ENCODE assay signal across 2 cellular contexts in genomic region chr1:164092603-164093353, GRCh38.
TF ChIP-seq lines count a peak whose summit lies in the region.

No MANE protein-coding gene starts in this region.

TF ChIP-seq in SK-N-SH, 30 proteins besides CTCF, POLR2A, EP300 and RAD21 (continued from another document):
- TF ChIP-seq SMC3 (IDR thresholded peaks at IDR 0.05; ENCODE audit: low read depth, low read length) (no peak), MAX (IDR thresholded peaks at IDR 0.05; ENCODE audit: low read depth) (no peak), ELF1 (IDR thresholded peaks at IDR 0.05) (no peak), TCF12 (IDR thresholded peaks at IDR 0.05) (no peak), PBX3 (IDR thresholded peaks at IDR 0.05) (no peak), TAF1 (IDR thresholded peaks at IDR 0.05; ENCODE audit: borderline replicate concordance, low read depth, low read length) (no peak), MXI1 (IDR thresholded peaks at IDR 0.05; ENCODE audit: low read depth, low read length) (no peak), GATA2 (CRISPR knock-in tag; IDR thresholded peaks at IDR 0.05) (no peak), EZH2phosphoT487 (IDR thresholded peaks at IDR 0.05; ENCODE audit: borderline replicate concordance, low read depth) (no peak), FOXJ3 (CRISPR knock-in tag; IDR thresholded peaks at IDR 0.05) (no peak), IRF3 (IDR thresholded peaks at IDR 0.05; ENCODE audit: low read depth, low read length) (no peak), RFX5 (IDR thresholded peaks at IDR 0.05; ENCODE audit: low read length) (no peak)
TF ChIP-seq in SK-N-SH: peak in this region for 0.

TF ChIP-seq in SK-N-SH treated with all-trans-retinoic acid at 6 μM for 48 hours, 23 proteins besides CTCF, POLR2A, EP300 and RAD21 (continued from another document):
- TF ChIP-seq POU6F1 (CRISPR knock-in tag; IDR thresholded peaks at IDR 0.05; ENCODE audit: borderline replicate concordance, low read depth) (no peak), TOX (CRISPR knock-in tag; IDR thresholded peaks at IDR 0.05; ENCODE audit: borderline replicate concordance) (no peak), OSR1 (CRISPR knock-in tag; IDR thresholded peaks at IDR 0.05) (no peak)
